ENCODE assay signal across 18 cellular contexts in genomic region chr21:38819051-38819718, GRCh38. TPM values are rescaled to one million over a fixed set of nuclear protein-coding genes. Genes with fewer than 3 reads are reported as not detected.
A peak's percentile ranks its signal among the peaks of the same experiment; 100 is the strongest.
DNase-seq lines count a peak whose midpoint lies in the region; ATAC-seq, FAIRE-seq and TF ChIP-seq lines count a peak whose summit lies in the region.
"Had no signal": no experiment of that assay in that cellular context is flagged by ENCODE, and none has a peak within 500 bp of the region (broad histone marks: within the 10 kb centered on the region; RNA-seq: fewer than 3 reads in every experiment).

No MANE protein-coding gene starts in this region.

- no peak for FAIRE-seq in GM12892 (lab: Jason Lieb, UNC)

- intact Hi-C loops in left ventricle myocardium inferior (cut with micrococcal nuclease): no loop called here
- intact Hi-C loops in left ventricle myocardium superior (cut with micrococcal nuclease): no loop called here
- intact Hi-C loops in prostate gland (cut with DNase I): no loop called here
- intact Hi-C loops in natural killer cell (cut with micrococcal nuclease): no loop called here

- H3K27ac Mint-ChIP-seq in natural killer cell: no peak overlapping the region
- H3K27ac Mint-ChIP-seq: activated CD4-positive, alpha-beta memory T cell treated with anti-CD3 and anti-CD28 coated beads, Interleukin-2, amount 10 ng/mL, durations not matched to agents 7 days and 5 days; activated naive CD8-positive, alpha-beta T cell treated with anti-CD3 and anti-CD28 coated beads, Interleukin-2, amount 50 U/mL, for 24 hours had no signal

- H2AFZ ChIP-seq in fibroblast of lung (ENCODE audit: low read length): no peak overlapping the region

- ATAC-seq in left ventricle myocardium superior: no peak
- ATAC-seq in natural killer cell: no peak
- ATAC-seq: activated naive CD8-positive, alpha-beta T cell treated with anti-CD3 and anti-CD28 coated beads, Interleukin-2, amount 50 U/mL, for 24 hours; activated T-cell treated with anti-CD3 and anti-CD28 coated beads, Interleukin-2, amount 50 U/mL, for 72 hours had no signal

- DNase-seq in left ventricle myocardium inferior: no peak
- no peak for DNase-seq in left ventricle myocardium superior
- no peak for DNase-seq in fibroblast of lung (ENCODE audit: low read depth in 2 of 2)
- DNase-seq in prostate gland (ENCODE audit: low spot score): no peak
- DNase-seq in natural killer cell: no peak
- DNase-seq in medulla oblongata (ENCODE audit: extremely low spot score): no peak
- no peak for DNase-seq in iPS-NIHi11 (ENCODE audit: low spot score)
- DNase-seq in GM12892 (ENCODE audit: insufficient read length): no peak
- DNase-seq: activated CD4-positive, alpha-beta memory T cell treated with anti-CD3 and anti-CD28 coated beads, Interleukin-2, amount 10 ng/mL, durations not matched to agents 7 days and 5 days; activated naive CD8-positive, alpha-beta T cell treated with anti-CD3 and anti-CD28 coated beads, Interleukin-2, amount 50 U/mL, for 24 hours; activated T-cell treated with anti-CD3 and anti-CD28 coated beads, Interleukin-2, amount 50 U/mL, for 72 hours; GDM1; hypothalamus; NCI-H446; OCI-M1; stimulated activated naive CD4-positive, alpha-beta T cell had no signal

- peaks cover 73% of the 10 kb centered on the region for H3K4me1 ChIP-seq in left ventricle myocardium inferior
- H3K4me1 ChIP-seq in fibroblast of lung (ENCODE audit: control insufficient read depth, extremely low read depth, insufficient read depth, low read length): peaks cover 37% of the 10 kb centered on the region
- H3K4me1 ChIP-seq in prostate gland (replicated peaks): no peaks in the 10 kb centered on the region

- H3K4me3 ChIP-seq in left ventricle myocardium inferior (no peak overlapping the region), fibroblast of lung (replicated peaks in 1 of 4; ENCODE audit: control extremely low read depth in 1 of 4, insufficient read depth in 1 of 4, low read depth in 3 of 4, low read length in 4 of 4) (no peak overlapping the region), prostate gland (no peak overlapping the region)

- no peaks in the 10 kb centered on the region for H3K27me3 ChIP-seq in left ventricle myocardium inferior (ENCODE audit: low read depth)
- no peaks in the 10 kb centered on the region for H3K27me3 ChIP-seq in fibroblast of lung (ENCODE audit: control insufficient read depth, insufficient read depth, low read length)
- H3K27me3 ChIP-seq in prostate gland (replicated peaks; ENCODE audit: insufficient read depth): no peaks in the 10 kb centered on the region

- peak overlapping the region; percentile 20 for H3K4me2 ChIP-seq in fibroblast of lung (ENCODE audit: extremely low read depth, insufficient read depth, low read length)

- H3K36me3 ChIP-seq in left ventricle myocardium inferior: peaks cover 97% of the 10 kb centered on the region
- H3K36me3 ChIP-seq in fibroblast of lung (ENCODE audit: control insufficient read depth, insufficient read depth, low read length): peaks cover 50% of the 10 kb centered on the region
- H3K36me3 ChIP-seq in prostate gland: peaks cover 3 to 42% of the 10 kb centered on the region in 2 donors

- no peak overlapping the region for H3K9ac ChIP-seq in fibroblast of lung (ENCODE audit: insufficient read depth, low read length)

- peak; percentile 19 for TF ChIP-seq POLR2A in prostate gland (IDR thresholded peaks at IDR 0.05)
- TF ChIP-seq POLR2A in GM12892 (IDR thresholded peaks at IDR 0.05; ENCODE audit: low read depth, low read length): no peak

- H3K27me3 Mint-ChIP-seq in natural killer cell (ENCODE audit: low read depth in 2 of 2): no peaks in the 10 kb centered on the region
- H3K27me3 Mint-ChIP-seq: activated CD4-positive, alpha-beta memory T cell treated with anti-CD3 and anti-CD28 coated beads, Interleukin-2, amount 10 ng/mL, durations not matched to agents 7 days and 5 days; activated naive CD8-positive, alpha-beta T cell treated with anti-CD3 and anti-CD28 coated beads, Interleukin-2, amount 50 U/mL, for 24 hours had no signal

- peaks cover 8% of the 10 kb centered on the region for H3K79me2 ChIP-seq in fibroblast of lung (ENCODE audit: control insufficient read depth, insufficient read depth, low read length)

- no peaks in the 10 kb centered on the region for H3K9me3 ChIP-seq in left ventricle myocardium inferior (replicated peaks)
- H3K9me3 ChIP-seq in fibroblast of lung (ENCODE audit: control insufficient read depth, insufficient read depth, low read depth, low read length): no peaks in the 10 kb centered on the region
- H3K9me3 ChIP-seq in prostate gland: no peaks in the 10 kb centered on the region

- TF ChIP-seq CTCF in left ventricle myocardium inferior (IDR thresholded peaks at IDR 0.05; ENCODE audit: borderline replicate concordance): no peak
- no peak for TF ChIP-seq CTCF in fibroblast of lung (conservative IDR thresholded peaks at IDR 0.05 in 1 of 2, IDR thresholded peaks at IDR 0.05 in 1 of 2; ENCODE audit: low read depth in 1 of 2, low read length in 2 of 2)
- no peak for TF ChIP-seq CTCF in prostate gland (IDR thresholded peaks at IDR 0.05)
- TF ChIP-seq CTCF in natural killer cell (IDR thresholded peaks at IDR 0.05): no peak

- peaks cover 28% of the 10 kb centered on the region for H3K36me3 Mint-ChIP-seq in natural killer cell

- H3K27ac ChIP-seq in left ventricle myocardium inferior (replicated peaks) (peak overlapping the region; percentile 78), fibroblast of lung (ENCODE audit: insufficient read depth, low read length) (peak overlapping the region; percentile 29), prostate gland (peak overlapping the region; percentile 29 to 34)
- H3K27ac ChIP-seq: 22Rv1, HL-60 had no signal

- WGBS in prostate gland: 80% methylated on average over 14 of the region's 14 CpGs

- H3K9me3 Mint-ChIP-seq in natural killer cell: no peaks in the 10 kb centered on the region
- H3K9me3 Mint-ChIP-seq: activated CD4-positive, alpha-beta memory T cell treated with anti-CD3 and anti-CD28 coated beads, Interleukin-2, amount 10 ng/mL, durations not matched to agents 7 days and 5 days; activated naive CD8-positive, alpha-beta T cell treated with anti-CD3 and anti-CD28 coated beads, Interleukin-2, amount 50 U/mL, for 24 hours; activated T-cell treated with anti-CD3 and anti-CD28 coated beads, Interleukin-2, amount 50 U/mL, for 72 hours had no signal

- no peaks in the 10 kb centered on the region for H3K4me1 Mint-ChIP-seq in natural killer cell
- H3K4me1 Mint-ChIP-seq: activated CD4-positive, alpha-beta memory T cell treated with anti-CD3 and anti-CD28 coated beads, Interleukin-2, amount 10 ng/mL, durations not matched to agents 7 days and 5 days had no signal

- H4K20me1 ChIP-seq in fibroblast of lung (ENCODE audit: control insufficient read depth, extremely low read depth, insufficient read depth, low read length): no peaks in the 10 kb centered on the region

- H3K4me3 Mint-ChIP-seq in natural killer cell: no peak overlapping the region
- H3K4me3 Mint-ChIP-seq: activated CD4-positive, alpha-beta memory T cell treated with anti-CD3 and anti-CD28 coated beads, Interleukin-2, amount 10 ng/mL, durations not matched to agents 7 days and 5 days; activated naive CD8-positive, alpha-beta T cell treated with anti-CD3 and anti-CD28 coated beads, Interleukin-2, amount 50 U/mL, for 24 hours; activated T-cell treated with anti-CD3 and anti-CD28 coated beads, Interleukin-2, amount 50 U/mL, for 72 hours had no signal

RNA-seq across cellular contexts. Expression of gene ETS2, which starts 13.5 kb away (rescaled TPM):
- total RNA-seq in left ventricle myocardium inferior: 40.9 TPM
- total RNA-seq in left ventricle myocardium superior: 43.8 TPM
- total RNA-seq in fibroblast of lung: 70.4 and 77.3 TPM in 2 replicates
- 28.0 and 60.5 TPM in 2 replicates for polyA plus RNA-seq in fibroblast of lung
- 21.6 and 41.3 TPM in 2 replicates for polyA plus RNA-seq in fibroblast of lung (2012)
- polyA minus RNA-seq in fibroblast of lung (ENCODE audit: low replicate concordance): 30.0 and 65.8 TPM in 2 replicates
- 10 to 100 TPM; 53.3 to 80.2 TPM for total RNA-seq in prostate gland
- total RNA-seq in natural killer cell: 10 to 100 TPM; 10.6 to 36.9 (median 18.5) TPM
- polyA plus RNA-seq in GM12892 (2012; ENCODE audit: missing spikeins): 3.3 TPM
